21 cellular contexts compared by ENCODE assay signal in the genomic region with DNA sequence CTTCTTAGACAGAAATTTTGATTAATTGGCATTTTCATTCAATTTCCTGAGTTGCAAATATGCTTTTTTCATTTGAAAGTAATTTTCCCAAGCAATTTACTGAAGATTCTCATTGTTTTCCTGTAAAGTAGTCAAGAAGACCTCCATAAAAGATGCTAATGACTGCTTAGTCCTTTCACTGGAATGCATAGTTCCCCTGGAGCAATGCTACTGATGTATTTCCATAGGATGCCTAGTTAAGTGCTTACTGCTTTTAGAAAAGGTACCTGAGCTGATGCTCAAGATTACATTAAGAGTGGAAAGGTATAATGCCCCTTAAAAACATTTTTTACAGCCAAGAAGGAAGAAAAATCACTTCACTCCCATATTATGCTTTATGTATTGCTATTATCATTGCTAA.
A peak's percentile ranks its signal among the peaks of the same experiment; 100 is the strongest.
DNase-seq lines count a peak whose midpoint lies in the region; ATAC-seq, FAIRE-seq and TF ChIP-seq lines count a peak whose summit lies in the region.
"Had no signal": no experiment of that assay in that cellular context is flagged by ENCODE, and none has a peak within 500 bp of the region (broad histone marks: within the 10 kb centered on the region; RNA-seq: fewer than 3 reads in every experiment).

No MANE protein-coding gene starts in this region.

- H3K79me1 ChIP-seq in mesendoderm (ENCODE audit: low read length), result no peaks in the 10 kb centered on the region

- H3K18ac ChIP-seq in mesendoderm (ENCODE audit: low read length), result no peak overlapping the region

- peaks cover 10% of the 10 kb centered on the region for H3K4me1 Mint-ChIP-seq in activated CD4-positive, alpha-beta T cell treated with anti-CD3 and anti-CD28 coated beads, Interleukin-2, amount 10 ng/mL, durations not matched to agents 24 days and 14 days

- no peak overlapping the region for H4K5ac ChIP-seq in mesendoderm (ENCODE audit: low read length)

- no peak for TF ChIP-seq CTCF in VCaP (conservative IDR thresholded peaks at IDR 0.05)

- DNase-seq in EL (peak; percentile 7), HTR-8/SVneo (ENCODE audit: insufficient read length, low spot score) (no peak), mesendoderm (peak; percentile 64), SK-N-DZ (ENCODE audit: low spot score) (no peak)
- DNase-seq in activated CD4-positive, alpha-beta T cell treated with anti-CD3 and anti-CD28 coated beads, Interleukin-2, amount 10 ng/mL, durations not matched to agents 24 days and 14 days, result no peak
- DNase-seq: Caco-2; CD4-positive, CD25-positive, alpha-beta regulatory T cell; CD8-positive, alpha-beta T cell; DMS153; DND-41; GDM1; GM23248; HFFc6 had no signal

- no peak overlapping the region for H4K8ac ChIP-seq in mesendoderm (ENCODE audit: low read depth, low read length)

- H3K79me2 ChIP-seq in mesendoderm (ENCODE audit: control insufficient read depth, insufficient read depth, low read length), result no peaks in the 10 kb centered on the region

- H3K36me3 Mint-ChIP-seq in activated CD4-positive, alpha-beta T cell treated with anti-CD3 and anti-CD28 coated beads, Interleukin-2, amount 10 ng/mL, durations not matched to agents 24 days and 14 days (ENCODE audit: low read depth), result no peaks in the 10 kb centered on the region
- H3K36me3 Mint-ChIP-seq: CD4-positive, CD25-positive, alpha-beta regulatory T cell; CD8-positive, alpha-beta T cell had no signal

- H2BK15ac ChIP-seq in mesendoderm (replicated peaks; ENCODE audit: low read depth), result no peak overlapping the region

- no peak overlapping the region for H3K9ac ChIP-seq in mesendoderm (ENCODE audit: low read length)
- H3K9ac ChIP-seq: BLaER1, GM23248 had no signal

- no peak overlapping the region for H3K56ac ChIP-seq in mesendoderm (ENCODE audit: low read length)

- no peaks in the 10 kb centered on the region for H3K36me3 ChIP-seq in mesendoderm (ENCODE audit: control insufficient read depth, insufficient read depth, low read length)
- H3K36me3 ChIP-seq: BLaER1, HAP-1 had no signal

- intact Hi-C loops in activated CD4-positive, alpha-beta T cell treated with anti-CD3 and anti-CD28 coated beads, Interleukin-2, amount 10 ng/mL, durations not matched to agents 24 days and 14 days (cut with micrococcal nuclease), result no loop called here

- H3K23ac ChIP-seq in mesendoderm (ENCODE audit: low read length), result no peak overlapping the region

- no peak overlapping the region for H3K4me3 ChIP-seq in mesendoderm (ENCODE audit: low read length)
- H3K4me3 ChIP-seq: BLaER1, GM23248, HAP-1 had no signal

- H3K27ac ChIP-seq in VCaP, result peak overlapping the region; percentile 37
- H3K27ac ChIP-seq in mesendoderm (ENCODE audit: low read depth, low read length), result no peak overlapping the region
- H3K27ac ChIP-seq: BLaER1, C4-2B, GM23248 had no signal

- H3K9me3 Mint-ChIP-seq in activated CD4-positive, alpha-beta T cell treated with anti-CD3 and anti-CD28 coated beads, Interleukin-2, amount 10 ng/mL, durations not matched to agents 24 days and 14 days, result peaks cover under 1% of the 10 kb centered on the region
- H3K9me3 Mint-ChIP-seq: CD8-positive, alpha-beta T cell had no signal

- H3K27me3 Mint-ChIP-seq in activated CD4-positive, alpha-beta T cell treated with anti-CD3 and anti-CD28 coated beads, Interleukin-2, amount 10 ng/mL, durations not matched to agents 24 days and 14 days, result no peaks in the 10 kb centered on the region
- H3K27me3 Mint-ChIP-seq: B cell had no signal

- no peak overlapping the region for H3K4ac ChIP-seq in mesendoderm (ENCODE audit: low read depth, low read length)

- H2AK5ac ChIP-seq in mesendoderm (ENCODE audit: low read length), result no peak overlapping the region

- H3K4me2 ChIP-seq in mesendoderm (ENCODE audit: low read length), result no peak overlapping the region
- H3K4me2 ChIP-seq: BLaER1 had no signal

- no peak for ATAC-seq in GM18498 (IDR thresholded peaks at IDR 0.05; ENCODE audit: unreplicated experiment)
- ATAC-seq: CD8-positive, alpha-beta T cell had no signal

- H3K4me1 ChIP-seq in mesendoderm (ENCODE audit: control insufficient read depth, low read depth, low read length), result no peaks in the 10 kb centered on the region
- H3K4me1 ChIP-seq: Caco-2, HAP-1 had no signal

- no peak overlapping the region for H3K27ac Mint-ChIP-seq in activated CD4-positive, alpha-beta T cell treated with anti-CD3 and anti-CD28 coated beads, Interleukin-2, amount 10 ng/mL, durations not matched to agents 24 days and 14 days
- H3K27ac Mint-ChIP-seq: B cell; CD4-positive, CD25-positive, alpha-beta regulatory T cell; CD8-positive, alpha-beta T cell; HFFc6 had no signal

- H3K4me3 Mint-ChIP-seq in activated CD4-positive, alpha-beta T cell treated with anti-CD3 and anti-CD28 coated beads, Interleukin-2, amount 10 ng/mL, durations not matched to agents 24 days and 14 days, result no peak overlapping the region
- H3K4me3 Mint-ChIP-seq: B cell; CD4-positive, CD25-positive, alpha-beta regulatory T cell; CD8-positive, alpha-beta T cell; HFFc6 had no signal

- H3K27me3 ChIP-seq in mesendoderm (ENCODE audit: insufficient read depth, low read length, poor library complexity), result no peaks in the 10 kb centered on the region
- H3K27me3 ChIP-seq: BLaER1 had no signal

- peak; percentile 86 for FAIRE-seq in HTR-8/SVneo (lab: Jason Lieb, UNC)
- FAIRE-seq: GM12891, GM19239 had no signal

- H2BK5ac ChIP-seq in mesendoderm (ENCODE audit: low read length), result no peak overlapping the region

- H2BK120ac ChIP-seq in mesendoderm (ENCODE audit: low read depth, low read length), result no peak overlapping the region

Comparison
In these comparisons a context has a peak if more than half of its experiments do, and no peak if none do; other contexts are left out.
1. DNase-seq: peak in EL (single experiment) and mesendoderm (single experiment); none in HTR-8/SVneo (single experiment), SK-N-DZ (single experiment) and activated CD4-positive, alpha-beta T cell treated with anti-CD3 and anti-CD28 coated beads, Interleukin-2, amount 10 ng/mL, durations not matched to agents 24 days and 14 days (single experiment).